23 cellular contexts compared by ENCODE assay signal in genomic region chr12:50728841-50729240, GRCh38. TPM values are rescaled to one million over a fixed set of nuclear protein-coding genes. Genes with fewer than 3 reads are reported as not detected.
DNase-seq lines count a peak whose midpoint lies in the region; ATAC-seq, FAIRE-seq and TF ChIP-seq lines count a peak whose summit lies in the region.
"Had no signal": no experiment of that assay in that cellular context is flagged by ENCODE, and none has a peak within 500 bp of the region (broad histone marks: within the 10 kb centered on the region; RNA-seq: fewer than 3 reads in every experiment).

No MANE protein-coding gene starts in this region.

- no peaks in the 10 kb centered on the region for H3K27me3 Mint-ChIP-seq in activated T-cell treated with anti-CD3 and anti-CD28 coated beads, Interleukin-2, amount 50 U/mL, for 24 hours
- H3K27me3 Mint-ChIP-seq in memory B cell, result no peaks in the 10 kb centered on the region
- H3K27me3 Mint-ChIP-seq: CD8-positive, alpha-beta memory T cell had no signal

- H3K36me3 ChIP-seq in body of pancreas (replicated peaks in 1 of 2; ENCODE audit: insufficient read depth in 1 of 2, low read depth in 2 of 2), result peaks cover 8 to 28% of the 10 kb centered on the region in 2 donors

- H3K4me1 ChIP-seq in body of pancreas, result peaks cover 19% of the 10 kb centered on the region
- H3K4me1 ChIP-seq: BE2C had no signal

- no peak overlapping the region for H3K4me3 ChIP-seq in body of pancreas
- H3K4me3 ChIP-seq: K562 had no signal

- FAIRE-seq in HTR-8/SVneo (lab: Jason Lieb, UNC), result no peak
- FAIRE-seq: HepG2, K562 had no signal

- no peak overlapping the region for H3K27ac ChIP-seq in body of pancreas

- no peaks in the 10 kb centered on the region for H3K9me3 ChIP-seq in body of pancreas
- H3K9me3 ChIP-seq: BE2C had no signal

- no peaks in the 10 kb centered on the region for H3K9me3 Mint-ChIP-seq in activated T-cell treated with anti-CD3 and anti-CD28 coated beads, Interleukin-2, amount 50 U/mL, for 24 hours
- no peaks in the 10 kb centered on the region for H3K9me3 Mint-ChIP-seq in memory B cell
- H3K9me3 Mint-ChIP-seq: CD14-positive monocyte; CD8-positive, alpha-beta memory T cell had no signal

- ATAC-seq in memory B cell (ENCODE audit: low read depth) (no peak), body of pancreas (no peak), GM19351 (IDR thresholded peaks at IDR 0.05; ENCODE audit: unreplicated experiment) (no peak)
- ATAC-seq: HepG2, K562 had no signal

- TF ChIP-seq POLR2A in body of pancreas (IDR thresholded peaks at IDR 0.05), result no peak

- intact Hi-C loops in body of pancreas (cut with DNase I), result no loop called here

- H3K36me3 Mint-ChIP-seq in activated T-cell treated with anti-CD3 and anti-CD28 coated beads, Interleukin-2, amount 50 U/mL, for 24 hours (ENCODE audit: low read depth), result peaks cover 93% of the 10 kb centered on the region
- peaks cover 44% of the 10 kb centered on the region for H3K36me3 Mint-ChIP-seq in memory B cell

- peak overlapping the region; percentile 12 for H3K27ac Mint-ChIP-seq in activated T-cell treated with anti-CD3 and anti-CD28 coated beads, Interleukin-2, amount 50 U/mL, for 24 hours
- peak overlapping the region; percentile 32 for H3K27ac Mint-ChIP-seq in memory B cell

- no peak for DNase-seq in activated T-cell treated with anti-CD3 and anti-CD28 coated beads, Interleukin-2, amount 50 U/mL, for 24 hours
- no peak for DNase-seq in activated T-cell treated with anti-CD3 and anti-CD28 coated beads, Interleukin-2, amount 50 U/mL, for 1 hour
- DNase-seq in cerebellar cortex (ENCODE audit: low spot score) (peak; percentile 95), memory B cell (ENCODE audit: low spot score in 2 of 2) (no peak), body of pancreas (no peak), HTR-8/SVneo (ENCODE audit: insufficient read length, low spot score) (no peak), NCI-H1694 (lab: John Stamatoyannopoulos, UW) (no peak)
- DNase-seq: 8988T; ACHN; BE2C; CD8-positive, alpha-beta memory T cell; DMS 273 treated with DMSO at 0.1 percent for 48 hours; DMS79 treated with DMSO at 0.1 percent for 48 hours; H7; NCI-H1105 treated with DMSO at 0.1 percent for 48 hours; NCI-H2029 treated with DMSO at 0.1 percent for 48 hours; NCI-H526 treated with DMSO at 0.1 percent for 48 hours; RPMI8226; SHP77 had no signal

- no peaks in the 10 kb centered on the region for H3K4me1 Mint-ChIP-seq in activated T-cell treated with anti-CD3 and anti-CD28 coated beads, Interleukin-2, amount 50 U/mL, for 24 hours (ENCODE audit: low read depth)
- no peaks in the 10 kb centered on the region for H3K4me1 Mint-ChIP-seq in memory B cell
- H3K4me1 Mint-ChIP-seq: CD14-positive monocyte; CD8-positive, alpha-beta memory T cell had no signal

- WGBS in body of pancreas, 2 donors, result 89 to 93% methylated on average over 4 of the region's 4 CpGs

- H3K4me3 Mint-ChIP-seq in activated T-cell treated with anti-CD3 and anti-CD28 coated beads, Interleukin-2, amount 50 U/mL, for 24 hours, result no peak overlapping the region
- H3K4me3 Mint-ChIP-seq in memory B cell, result no peak overlapping the region
- H3K4me3 Mint-ChIP-seq: CD14-positive monocyte; CD8-positive, alpha-beta memory T cell had no signal

- TF ChIP-seq CTCF in body of pancreas (IDR thresholded peaks at IDR 0.05), result no peak

- H3K27me3 ChIP-seq in body of pancreas, result no peaks in the 10 kb centered on the region
- H3K27me3 ChIP-seq: BE2C had no signal

RNA-seq across cellular contexts. Expression of gene ATF1, which starts 35.1 kb away (rescaled TPM):
- total RNA-seq in body of pancreas, result 1 to 10 TPM; 7.5 to 9.6 TPM
